23 cellular contexts compared by ENCODE assay signal in genomic region chr7:155469311-155470185, GRCh38. TPM values are rescaled to one million over a fixed set of nuclear protein-coding genes. Genes with fewer than 3 reads are reported as not detected.
A peak's percentile ranks its signal among the peaks of the same experiment; 100 is the strongest.
DNase-seq lines count a peak whose midpoint lies in the region; ATAC-seq and TF ChIP-seq lines count a peak whose summit lies in the region.
"Had no signal": no experiment of that assay in that cellular context is flagged by ENCODE, and none has a peak within 500 bp of the region (broad histone marks: within the 10 kb centered on the region; RNA-seq: fewer than 3 reads in every experiment).

No MANE protein-coding gene starts in this region.

- H3K27ac Mint-ChIP-seq in CD8-positive, alpha-beta T cell: no peak overlapping the region
- H3K27ac Mint-ChIP-seq: HFFc6 had no signal

- peak; percentile 36 for DNase-seq in activated effector memory CD4-positive, alpha-beta T cell treated with anti-CD3 and anti-CD28 coated beads, Interleukin-2, amount 50 U/mL, for 16 hours
- no peak for DNase-seq in activated effector memory CD4-positive, alpha-beta T cell treated with Interleukin-2 at 50 U/mL for 16 hours
- DNase-seq in RWPE2 (ENCODE audit: low spot score) (peak; percentile 36), epidermal melanocyte (ENCODE audit: insufficient read length, low spot score) (peak; percentile 13), spleen (peak; percentile 22), GM13976 (ENCODE audit: low spot score) (no peak)
- DNase-seq in CD8-positive, alpha-beta T cell: no peak
- DNase-seq: CD8-positive, alpha-beta memory T cell; DMS 273 treated with DMSO at 0.1 percent for 48 hours; GDM1; GOT3; HFFc6; KG1; NCI-H146; NCI-H2107; NCI-H226; NCI-H748 treated with DMSO at 0.1 percent for 48 hours; OCI-M1 had no signal

- no peaks in the 10 kb centered on the region for H3K9me3 Mint-ChIP-seq in CD8-positive, alpha-beta T cell
- H3K9me3 Mint-ChIP-seq: CD8-positive, alpha-beta memory T cell; HFFc6 had no signal

- intact Hi-C loops in spleen (cut with DNase I; ENCODE audit: low total_unique reads): loop anchor here (10.0 kb wide), 1 partner anchor 95 kb away; no protein-coding TSS in a partner anchor
- intact Hi-C loops in CD8-positive, alpha-beta T cell (cut with DNase I, micrococcal nuclease): no loop called here

- in situ Hi-C loops in GM13976 (cut with MboI; ENCODE audit: low sequenced_read_pairs, unreplicated experiment): no loop called here

- TF ChIP-seq POLR2A in spleen (IDR thresholded peaks at IDR 0.05): no peak

- H3K4me3 Mint-ChIP-seq in CD8-positive, alpha-beta T cell: no peak overlapping the region
- H3K4me3 Mint-ChIP-seq: HFFc6 had no signal

- POLR2A ChIA-PET in CD8-positive, alpha-beta T cell (lab: Charles Lee): no interaction called here

- CTCF ChIA-PET in CD8-positive, alpha-beta T cell (lab: Charles Lee): no interaction called here

- no peak overlapping the region for H3K27ac ChIP-seq in RWPE2 (ENCODE audit: poor library complexity, severe bottlenecking)
- H3K27ac ChIP-seq in spleen: no peak overlapping the region
- no peak overlapping the region for H3K27ac ChIP-seq in CD8-positive, alpha-beta T cell (ENCODE audit: low read depth, low read length)
- H3K27ac ChIP-seq: BLaER1 had no signal

- ATAC-seq in RWPE2 (ENCODE audit: low read depth) (no peak), HG03135 (IDR thresholded peaks at IDR 0.05; ENCODE audit: unreplicated experiment) (no peak)
- no peak for ATAC-seq in CD8-positive, alpha-beta T cell
- ATAC-seq: GM12878 had no signal

- H3K27me3 ChIP-seq in RWPE2 (ENCODE audit: insufficient read depth, poor library complexity, severe bottlenecking) (peaks cover 100% of the 10 kb centered on the region), spleen (replicated peaks in 1 of 7) (peaks cover 38 to 100% (median 97%) of the 10 kb centered on the region in 7 donors)
- H3K27me3 ChIP-seq in CD8-positive, alpha-beta T cell (ENCODE audit: insufficient read depth, low read length): peaks cover 29% of the 10 kb centered on the region

- H3K4me1 Mint-ChIP-seq in CD8-positive, alpha-beta T cell (ENCODE audit: low read depth): peaks cover 24% of the 10 kb centered on the region

- no peaks in the 10 kb centered on the region for H3K4me1 ChIP-seq in RWPE2 (ENCODE audit: insufficient read depth, poor library complexity, severe bottlenecking)
- peaks cover 12 to 43% (median 34%) of the 10 kb centered on the region in 6 donors for H3K4me1 ChIP-seq in spleen
- H3K4me1 ChIP-seq in CD8-positive, alpha-beta T cell (ENCODE audit: insufficient read depth, low read length): peaks cover 19% of the 10 kb centered on the region

- no peak for TF ChIP-seq CTCF in RWPE2 (IDR thresholded peaks at IDR 0.05; ENCODE audit: poor library complexity, severe bottlenecking)
- TF ChIP-seq CTCF in spleen (IDR thresholded peaks at IDR 0.05 in 8 of 11, conservative IDR thresholded peaks at IDR 0.05 in 3 of 11): no peak
- no peak for TF ChIP-seq CTCF in GM13976 (IDR thresholded peaks at IDR 0.05; ENCODE audit: borderline replicate concordance, control extremely low read depth, extremely low read depth, insufficient read depth, missing control alignments)
- TF ChIP-seq CTCF in CD8-positive, alpha-beta T cell (IDR thresholded peaks at IDR 0.05): no peak

- peaks cover 77% of the 10 kb centered on the region for H3K27me3 Mint-ChIP-seq in CD8-positive, alpha-beta T cell (ENCODE audit: low read depth)

- H3K36me3 Mint-ChIP-seq in CD8-positive, alpha-beta T cell: no peaks in the 10 kb centered on the region

- no peaks in the 10 kb centered on the region for H3K9me3 ChIP-seq in RWPE2 (ENCODE audit: severe bottlenecking)
- H3K9me3 ChIP-seq in spleen: no peaks in the 10 kb centered on the region
- no peaks in the 10 kb centered on the region for H3K9me3 ChIP-seq in CD8-positive, alpha-beta T cell (ENCODE audit: low read length)
- H3K9me3 ChIP-seq: BLaER1 had no signal

- H3K36me3 ChIP-seq in RWPE2 (ENCODE audit: low read depth) (no peaks in the 10 kb centered on the region), spleen (no peaks in the 10 kb centered on the region)
- no peaks in the 10 kb centered on the region for H3K36me3 ChIP-seq in CD8-positive, alpha-beta T cell (ENCODE audit: insufficient read depth, low read length)
- H3K36me3 ChIP-seq: BLaER1 had no signal

- 6 to 10% (median 9%) methylated on average over 12 of the region's 12 CpGs for WGBS in spleen, 5 donors

- H3K4me3 ChIP-seq in RWPE2 (ENCODE audit: severe bottlenecking) (no peak overlapping the region), spleen (no peak overlapping the region)
- H3K4me3 ChIP-seq in CD8-positive, alpha-beta T cell (ENCODE audit: low read depth, low read length): no peak overlapping the region
- H3K4me3 ChIP-seq: BLaER1, GM12878 had no signal

RNA-seq across cellular contexts. Expression of gene EN2, which starts 11.6 kb away (rescaled TPM):
- total RNA-seq in spleen: not detected
- polyA plus RNA-seq in spleen: under 1 TPM in 2 of 3 donors, not detected in 1; 0.03 to 0.04 TPM
- total RNA-seq in CD8-positive, alpha-beta T cell: not detected
- total RNA-seq: A172; CD8-positive, alpha-beta memory T cell; GM12878; HFFc6; RPMI7951 had no signal
- polyA plus RNA-seq: CD8-positive, alpha-beta memory T cell; GM12878 had no signal

Comparison
In these comparisons a context has a peak if more than half of its experiments do, and no peak if none do; other contexts are left out.
1. DNase-seq: peak in activated effector memory CD4-positive, alpha-beta T cell treated with anti-CD3 and anti-CD28 coated beads, Interleukin-2, amount 50 U/mL, for 16 hours (single experiment), RWPE2 (single experiment), epidermal melanocyte (single experiment) and spleen (single experiment); none in activated effector memory CD4-positive, alpha-beta T cell treated with Interleukin-2 at 50 U/mL for 16 hours (single experiment), GM13976 (single experiment) and CD8-positive, alpha-beta T cell (0 of 7).